Comparison of ENCODE assay signal across 14 cellular contexts in the genomic region with DNA sequence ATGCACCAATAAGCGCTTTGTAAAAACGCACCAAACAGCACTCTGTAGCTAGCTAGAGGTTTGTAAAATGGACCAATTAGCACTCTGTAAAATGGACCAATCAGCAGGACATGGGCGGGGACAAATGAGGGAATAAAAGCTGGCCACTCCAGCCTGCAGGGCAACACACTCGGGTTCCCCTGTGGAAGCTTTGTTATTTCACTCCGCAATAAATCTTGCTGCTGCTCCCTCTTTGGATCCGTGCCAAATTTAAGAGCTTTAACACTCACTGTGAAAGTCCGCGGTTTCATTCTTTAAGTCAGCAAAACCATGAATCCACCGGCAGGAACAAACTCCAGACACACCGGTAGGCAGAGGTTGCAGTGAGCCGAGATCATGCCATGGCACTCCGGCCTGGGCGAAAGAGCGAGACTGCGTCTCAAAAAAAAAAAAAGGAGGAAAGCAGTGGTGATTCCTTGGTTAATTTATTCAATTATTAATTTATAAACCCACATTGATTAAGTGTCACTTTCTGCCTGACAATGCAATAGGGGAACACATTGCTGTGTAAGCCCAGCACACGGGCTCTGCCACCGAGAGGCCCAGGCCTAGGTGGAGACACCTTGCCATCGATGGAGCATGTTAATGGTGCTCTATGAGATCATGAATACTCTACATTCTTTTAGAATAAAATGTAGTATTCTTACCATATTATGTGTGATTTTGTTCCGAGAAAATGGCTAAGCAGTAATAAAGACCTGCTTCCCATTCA.
"Had no signal": no experiment of that assay in that cellular context is flagged by ENCODE, and none has a peak within 500 bp of the region (broad histone marks: within the 10 kb centered on the region; RNA-seq: fewer than 3 reads in every experiment).

No MANE protein-coding gene starts in this region.

- H3K27ac ChIP-seq: adrenal gland, epithelial cell of prostate, skin epidermis, tibial artery, uterus had no signal

- H3K4me1 Mint-ChIP-seq: activated naive CD4-positive, alpha-beta T cell treated with anti-CD3 and anti-CD28 coated beads, Interleukin-2, amount 10 ng/mL, durations not matched to agents 7 days and 5 days; activated T-helper 17 cell treated with anti-CD3 and anti-CD28 coated beads, Interleukin-2, amount 50 U/mL, for 72 hours; central memory CD8-positive, alpha-beta T cell had no signal

- DNase-seq: activated CD4-positive, alpha-beta T cell treated with anti-CD3 and anti-CD28 coated beads, Interleukin-2, amount 50 U/mL, for 1 hour; activated naive CD4-positive, alpha-beta T cell treated with anti-CD3 and anti-CD28 coated beads, Interleukin-2, amount 10 ng/mL, durations not matched to agents 7 days and 5 days; activated T-cell treated with anti-CD3 and anti-CD28 coated beads for 4 hours; adrenal gland; cortex of kidney; effector CD8-positive, alpha-beta T cell; hippocampal formation; tibial artery; uterus had no signal

- H3K36me3 Mint-ChIP-seq: activated naive CD4-positive, alpha-beta T cell treated with anti-CD3 and anti-CD28 coated beads, Interleukin-2, amount 10 ng/mL, durations not matched to agents 7 days and 5 days; brain had no signal

- H3K27me3 ChIP-seq: adrenal gland, tibial artery, uterus had no signal

- H3K9me3 Mint-ChIP-seq: activated naive CD4-positive, alpha-beta T cell treated with anti-CD3 and anti-CD28 coated beads, Interleukin-2, amount 10 ng/mL, durations not matched to agents 7 days and 5 days; activated T-helper 17 cell treated with anti-CD3 and anti-CD28 coated beads, Interleukin-2, amount 50 U/mL, for 72 hours; central memory CD8-positive, alpha-beta T cell had no signal

- ATAC-seq: activated T-helper 17 cell treated with anti-CD3 and anti-CD28 coated beads, Interleukin-2, amount 50 U/mL, for 72 hours had no signal

- H3K4me1 ChIP-seq: adrenal gland, tibial artery, uterus had no signal

- H3K4me3 Mint-ChIP-seq: activated naive CD4-positive, alpha-beta T cell treated with anti-CD3 and anti-CD28 coated beads, Interleukin-2, amount 10 ng/mL, durations not matched to agents 7 days and 5 days; activated T-helper 17 cell treated with anti-CD3 and anti-CD28 coated beads, Interleukin-2, amount 50 U/mL, for 72 hours; brain; central memory CD8-positive, alpha-beta T cell had no signal

- H3K27ac Mint-ChIP-seq: activated naive CD4-positive, alpha-beta T cell treated with anti-CD3 and anti-CD28 coated beads, Interleukin-2, amount 10 ng/mL, durations not matched to agents 7 days and 5 days; activated T-helper 17 cell treated with anti-CD3 and anti-CD28 coated beads, Interleukin-2, amount 50 U/mL, for 72 hours had no signal

- H3K27me3 Mint-ChIP-seq: activated naive CD4-positive, alpha-beta T cell treated with anti-CD3 and anti-CD28 coated beads, Interleukin-2, amount 10 ng/mL, durations not matched to agents 7 days and 5 days; activated T-helper 17 cell treated with anti-CD3 and anti-CD28 coated beads, Interleukin-2, amount 50 U/mL, for 72 hours; central memory CD8-positive, alpha-beta T cell had no signal

- H3K9me3 ChIP-seq: adrenal gland, tibial artery, uterus had no signal

- H3K36me3 ChIP-seq: adrenal gland, tibial artery, uterus had no signal

- H3K4me3 ChIP-seq: adrenal gland, skin epidermis, tibial artery, uterus had no signal
